ENCODE assay signal across 13 cellular contexts in genomic region chr19:11580665-11581418, GRCh38. TPM values are rescaled to one million over a fixed set of nuclear protein-coding genes. Genes with fewer than 3 reads are reported as not detected.
DNase-seq lines count a peak whose midpoint lies in the region; ATAC-seq, FAIRE-seq and TF ChIP-seq lines count a peak whose summit lies in the region.
"Had no signal": no experiment of that assay in that cellular context is flagged by ENCODE, and none has a peak within 500 bp of the region (broad histone marks: within the 10 kb centered on the region; RNA-seq: fewer than 3 reads in every experiment).

No MANE protein-coding gene starts in this region.

- H3K27ac Mint-ChIP-seq in activated naive CD4-positive, alpha-beta T cell treated with anti-CD3 and anti-CD28 coated beads, Interleukin-2, amount 50 U/mL, for 72 hours = peak overlapping the region; percentile 87 to 97
- H3K27ac Mint-ChIP-seq: neural progenitor cell had no signal

- peaks cover 61% of the 10 kb centered on the region for H3K4me1 ChIP-seq in BLaER1
- no peaks in the 10 kb centered on the region for H3K4me1 ChIP-seq in psoas muscle
- H3K4me1 ChIP-seq: neural progenitor cell had no signal

- H4K20me1 ChIP-seq in BLaER1 = no peaks in the 10 kb centered on the region

- no peak for ATAC-seq in activated naive CD4-positive, alpha-beta T cell treated with anti-CD3 and anti-CD28 coated beads, Interleukin-2, amount 50 U/mL, for 72 hours
- ATAC-seq in HG03354 (IDR thresholded peaks at IDR 0.05; ENCODE audit: poor library complexity, severe bottlenecking, unreplicated experiment) = no peak
- ATAC-seq in GM19351 (IDR thresholded peaks at IDR 0.05; ENCODE audit: unreplicated experiment) = no peak
- no peak for ATAC-seq in psoas muscle

- DNase-seq in GM19239 (ENCODE audit: insufficient read length, low spot score) (no peak), islet precursor cell (peak; percentile 53), NCI-H748 (lab: John Stamatoyannopoulos, UW; ENCODE audit: unreplicated experiment) (no peak), psoas muscle (no peak)
- DNase-seq in activated naive CD4-positive, alpha-beta T cell treated with anti-CD3 and anti-CD28 coated beads, Interleukin-2, amount 50 U/mL, for 72 hours (ENCODE audit: low spot score in 2 of 2) = no peak
- DNase-seq: DMS 273 treated with DMSO at 0.1 percent for 48 hours; stimulated activated CD4-positive, alpha-beta T cell treated with anti-CD3 and anti-CD28 coated beads, Interleukin-4, amount 100 ng/mL, for 4 hours had no signal

- peak; percentile 68 for FAIRE-seq in GM19239 (lab: Jason Lieb, UNC)

- no peak for TF ChIP-seq CTCF in psoas muscle (IDR thresholded peaks at IDR 0.05)

- WGBS in psoas muscle, 3 donors = 68 to 72% (median 69%) methylated on average over 10 of the region's 10 CpGs

- no peaks in the 10 kb centered on the region for H3K36me3 Mint-ChIP-seq in activated naive CD4-positive, alpha-beta T cell treated with anti-CD3 and anti-CD28 coated beads, Interleukin-2, amount 50 U/mL, for 72 hours
- H3K36me3 Mint-ChIP-seq: neural progenitor cell had no signal

- H3K9me3 ChIP-seq in BLaER1 (peaks cover 5% of the 10 kb centered on the region; the same call in 1 of the 2 replicates), psoas muscle (no peaks in the 10 kb centered on the region)

- intact Hi-C loops in psoas muscle (cut with DNase I) = loop anchor here in 1 of 2 donors (10.0 kb wide), 1 partner anchor 286 kb away; the partner anchor contains the start of gene TSPAN16

- H3K27ac ChIP-seq in BLaER1 (peak overlapping the region; percentile 39), psoas muscle (no peak overlapping the region)
- H3K27ac ChIP-seq: neural progenitor cell, RWPE1 had no signal

- H3K27me3 ChIP-seq in BLaER1 (peaks cover 29% of the 10 kb centered on the region), psoas muscle (ENCODE audit: insufficient read depth in 3 of 3, low read length in 2 of 3) (peaks cover 0 to 21% (median 1%) of the 10 kb centered on the region in 3 donors)

- H3K9me3 Mint-ChIP-seq in activated naive CD4-positive, alpha-beta T cell treated with anti-CD3 and anti-CD28 coated beads, Interleukin-2, amount 50 U/mL, for 72 hours = no peaks in the 10 kb centered on the region
- H3K9me3 Mint-ChIP-seq: neural progenitor cell had no signal

- peak overlapping the region; percentile 77 for H3K4me2 ChIP-seq in BLaER1
- H3K4me2 ChIP-seq: neural progenitor cell had no signal

- peak overlapping the region; percentile 14; the same call in 1 of the 2 replicates for H3K9ac ChIP-seq in BLaER1
- H3K9ac ChIP-seq: neural progenitor cell had no signal

- H3K4me3 ChIP-seq in BLaER1 = peak overlapping the region; percentile 17; the same call in 1 of the 2 replicates
- no peak overlapping the region for H3K4me3 ChIP-seq in psoas muscle
- H3K4me3 ChIP-seq: coronary artery, neural progenitor cell had no signal

- H3K36me3 ChIP-seq in BLaER1 = no peaks in the 10 kb centered on the region
- no peaks in the 10 kb centered on the region for H3K36me3 ChIP-seq in psoas muscle (ENCODE audit: insufficient read depth in 1 of 2, low read depth in 1 of 2)
- H3K36me3 ChIP-seq: neural progenitor cell had no signal

RNA-seq across cellular contexts. Expression of gene ACP5, which starts 3.4 kb away (rescaled TPM):
- total RNA-seq in activated naive CD4-positive, alpha-beta T cell treated with anti-CD3 and anti-CD28 coated beads, Interleukin-2, amount 50 U/mL, for 72 hours = 10 to 100 TPM; 20.3 to 30.0 TPM
- 1 to 10 TPM; 1.3 to 2.7 (median 1.9) TPM for total RNA-seq in psoas muscle
- under 1 TPM; 0.44 to 0.78 (median 0.62) TPM for polyA plus RNA-seq in psoas muscle

RNA-seq across cellular contexts. Expression of gene ZNF627, which starts 16.4 kb away (rescaled TPM):
- total RNA-seq in activated naive CD4-positive, alpha-beta T cell treated with anti-CD3 and anti-CD28 coated beads, Interleukin-2, amount 50 U/mL, for 72 hours = 1 to 10 TPM; 5.8 to 6.7 TPM
- 1 to 10 TPM; 2.9 to 5.6 (median 4.5) TPM for total RNA-seq in psoas muscle
- polyA plus RNA-seq in psoas muscle = 1 to 10 TPM; 2.6 to 4.3 (median 2.9) TPM

RNA-seq across cellular contexts. Expression of gene ELOF1, which starts 21.8 kb away (rescaled TPM):
- 10 to 100 TPM; 43.1 to 64.1 TPM for total RNA-seq in activated naive CD4-positive, alpha-beta T cell treated with anti-CD3 and anti-CD28 coated beads, Interleukin-2, amount 50 U/mL, for 72 hours
- 10 to 100 TPM; 24.3 to 47.3 (median 33.2) TPM for total RNA-seq in psoas muscle
- 10 to 100 TPM; 64.6 to 82.5 (median 72.2) TPM for polyA plus RNA-seq in psoas muscle

RNA-seq across cellular contexts. Expression of gene CNN1, which starts 42.2 kb away (rescaled TPM):
- total RNA-seq in activated naive CD4-positive, alpha-beta T cell treated with anti-CD3 and anti-CD28 coated beads, Interleukin-2, amount 50 U/mL, for 72 hours = not detected
- 10 to 100 TPM in 1 of 4 donors, 1 to 10 TPM in 3; 1.9 to 11.9 (median 5.6) TPM for total RNA-seq in psoas muscle
- polyA plus RNA-seq in psoas muscle = 10 to 100 TPM in 1 of 3 donors, 1 to 10 TPM in 2; 4.4 to 11.0 (median 5.7) TPM

RNA-seq across cellular contexts. Expression of gene ECSIT, which starts 51.9 kb away (rescaled TPM):
- total RNA-seq in activated naive CD4-positive, alpha-beta T cell treated with anti-CD3 and anti-CD28 coated beads, Interleukin-2, amount 50 U/mL, for 72 hours = 10 to 100 TPM; 43.0 to 73.3 TPM
- 100 to 1,000 TPM in 2 of 4 donors, 10 to 100 TPM in 2; 84.3 to 113 (median 101) TPM for total RNA-seq in psoas muscle
- polyA plus RNA-seq in psoas muscle = 100 to 1,000 TPM; 136 to 196 (median 162) TPM

Comparison
In these comparisons a context has a peak if more than half of its experiments do, and no peak if none do; other contexts are left out.
1. RNA of gene ACP5, which starts 3.4 kb away (total RNA-seq): 20.3 to 30.0 TPM in activated naive CD4-positive, alpha-beta T cell treated with anti-CD3 and anti-CD28 coated beads, Interleukin-2, amount 50 U/mL, for 72 hours; 1.3 to 2.7 TPM in psoas muscle; every median in the first group is over 4 times any median in the second.